Comparison of ENCODE assay signal across 8 cellular contexts in genomic region chr14:23033801-23034497, GRCh38. TPM values are rescaled to one million over a fixed set of nuclear protein-coding genes. Genes with fewer than 3 reads are reported as not detected.
DNase-seq lines count a peak whose midpoint lies in the region; ATAC-seq and TF ChIP-seq lines count a peak whose summit lies in the region.

No MANE protein-coding gene starts in this region.

- WGBS in suprapubic skin = 39% methylated on average over 17 of the region's 17 CpGs

- no peak for TF ChIP-seq CTCF in suprapubic skin (IDR thresholded peaks at IDR 0.05)

- no peaks in the 10 kb centered on the region for H3K27me3 ChIP-seq in iPS-20b (ENCODE audit: insufficient read depth, low read length)
- H3K27me3 ChIP-seq in suprapubic skin = no peaks in the 10 kb centered on the region

- peak overlapping the region; percentile 98 for H3K27ac Mint-ChIP-seq in T-helper 1 cell treated with Interleukin-12 subunit alpha and Interleukin-12 subunit beta and Interleukin-4 antibody, amounts not matched to agents 30 μg/mL and 1 μg/mL, for 36 hours
- H3K27ac Mint-ChIP-seq in activated T-helper 2 cell treated with anti-CD3 and anti-CD28 coated beads, Interferon-gamma antibody, Interleukin-2, Interleukin-4, amounts not matched to agents 10 μg/mL and 5 μg/mL and 100 μg/mL, durations not matched to agents 14 hours and 24 hours and 36 hours = peak overlapping the region; percentile 88

- H3K4me3 ChIP-seq in iPS-20b (ENCODE audit: low read length) = peak overlapping the region; percentile 80
- peak overlapping the region; percentile 70 for H3K4me3 ChIP-seq in suprapubic skin

- no peaks in the 10 kb centered on the region for H3K27me3 Mint-ChIP-seq in T-helper 1 cell treated with Interleukin-12 subunit alpha and Interleukin-12 subunit beta and Interleukin-4 antibody, amounts not matched to agents 30 μg/mL and 1 μg/mL, for 36 hours (ENCODE audit: low read depth)
- H3K27me3 Mint-ChIP-seq in activated T-helper 2 cell treated with anti-CD3 and anti-CD28 coated beads, Interferon-gamma antibody, Interleukin-2, Interleukin-4, amounts not matched to agents 10 μg/mL and 5 μg/mL and 100 μg/mL, durations not matched to agents 14 hours and 24 hours and 36 hours (ENCODE audit: low read depth) = peaks cover 1% of the 10 kb centered on the region

- H3K9me3 ChIP-seq in iPS-20b (ENCODE audit: insufficient read depth, low read depth, low read length) (no peaks in the 10 kb centered on the region), suprapubic skin (no peaks in the 10 kb centered on the region)

- peak overlapping the region; percentile 99 for H3K9ac ChIP-seq in iPS-20b (ENCODE audit: low read depth, low read length)

- peaks cover 23% of the 10 kb centered on the region for H3K36me3 Mint-ChIP-seq in T-helper 1 cell treated with Interleukin-12 subunit alpha and Interleukin-12 subunit beta and Interleukin-4 antibody, amounts not matched to agents 30 μg/mL and 1 μg/mL, for 36 hours (ENCODE audit: low read depth)
- peaks cover 43% of the 10 kb centered on the region for H3K36me3 Mint-ChIP-seq in activated T-helper 2 cell treated with anti-CD3 and anti-CD28 coated beads, Interferon-gamma antibody, Interleukin-2, Interleukin-4, amounts not matched to agents 10 μg/mL and 5 μg/mL and 100 μg/mL, durations not matched to agents 14 hours and 24 hours and 36 hours (ENCODE audit: low read depth)

- peak overlapping the region; percentile 95 for H3K27ac ChIP-seq in iPS-20b (ENCODE audit: low read length)
- H3K27ac ChIP-seq in suprapubic skin = peak overlapping the region; percentile 93

- peak overlapping the region; percentile 92 for H3K4me3 Mint-ChIP-seq in T-helper 1 cell treated with Interleukin-12 subunit alpha and Interleukin-12 subunit beta and Interleukin-4 antibody, amounts not matched to agents 30 μg/mL and 1 μg/mL, for 36 hours
- peak overlapping the region; percentile 92 for H3K4me3 Mint-ChIP-seq in activated T-helper 2 cell treated with anti-CD3 and anti-CD28 coated beads, Interferon-gamma antibody, Interleukin-2, Interleukin-4, amounts not matched to agents 10 μg/mL and 5 μg/mL and 100 μg/mL, durations not matched to agents 14 hours and 24 hours and 36 hours (ENCODE audit: low read depth)

- intact Hi-C loops in activated T-helper 2 cell treated with anti-CD3 and anti-CD28 coated beads, Interferon-gamma antibody, Interleukin-2, Interleukin-4, amounts not matched to agents 10 μg/mL and 5 μg/mL and 100 μg/mL, durations not matched to agents 14 hours and 24 hours and 36 hours (cut with micrococcal nuclease) = loop anchor here (2.0 kb wide), 2 partner anchors 23 to 61 kb away; partner anchors contain the start of genes ACIN1, C14orf119 and CDH24

- no peak for ATAC-seq in HG03354 (IDR thresholded peaks at IDR 0.05; ENCODE audit: poor library complexity, severe bottlenecking, unreplicated experiment)

- TF ChIP-seq POLR2A in suprapubic skin (IDR thresholded peaks at IDR 0.05) = no peak

- H3K4me1 Mint-ChIP-seq in T-helper 1 cell treated with Interleukin-12 subunit alpha and Interleukin-12 subunit beta and Interleukin-4 antibody, amounts not matched to agents 30 μg/mL and 1 μg/mL, for 36 hours (ENCODE audit: low read depth) = peaks cover 25% of the 10 kb centered on the region
- peaks cover 27% of the 10 kb centered on the region for H3K4me1 Mint-ChIP-seq in activated T-helper 2 cell treated with anti-CD3 and anti-CD28 coated beads, Interferon-gamma antibody, Interleukin-2, Interleukin-4, amounts not matched to agents 10 μg/mL and 5 μg/mL and 100 μg/mL, durations not matched to agents 14 hours and 24 hours and 36 hours (ENCODE audit: low read depth)

- H3K36me3 ChIP-seq in iPS-20b (ENCODE audit: insufficient read depth, low read depth, low read length) = peaks cover 41% of the 10 kb centered on the region
- H3K36me3 ChIP-seq in suprapubic skin = peaks cover 40% of the 10 kb centered on the region

- TF ChIP-seq EP300 in suprapubic skin (IDR thresholded peaks at IDR 0.05) = no peak

- no peaks in the 10 kb centered on the region for H3K9me3 Mint-ChIP-seq in T-helper 1 cell treated with Interleukin-12 subunit alpha and Interleukin-12 subunit beta and Interleukin-4 antibody, amounts not matched to agents 30 μg/mL and 1 μg/mL, for 36 hours
- no peaks in the 10 kb centered on the region for H3K9me3 Mint-ChIP-seq in activated T-helper 2 cell treated with anti-CD3 and anti-CD28 coated beads, Interferon-gamma antibody, Interleukin-2, Interleukin-4, amounts not matched to agents 10 μg/mL and 5 μg/mL and 100 μg/mL, durations not matched to agents 14 hours and 24 hours and 36 hours

- DNase-seq in T-helper 1 cell (no peak), suprapubic skin (ENCODE audit: low spot score in 2 of 2) (no peak), mesenteric fat pad (ENCODE audit: low spot score) (no peak), GF-D8 (lab: John Stamatoyannopoulos, UW) (no peak)
- DNase-seq in activated T-helper 2 cell treated with anti-CD3 and anti-CD28 coated beads, Interferon-gamma antibody, Interleukin-2, Interleukin-4, amounts not matched to agents 10 μg/mL and 5 μg/mL and 100 μg/mL, durations not matched to agents 14 hours and 24 hours and 36 hours (ENCODE audit: low spot score) = no peak

- H3K4me1 ChIP-seq in iPS-20b (ENCODE audit: insufficient read depth, low read length) = peaks cover 5% of the 10 kb centered on the region; the same call in 1 of the 2 replicates
- peaks cover 14% of the 10 kb centered on the region for H3K4me1 ChIP-seq in suprapubic skin

RNA-seq across cellular contexts. Expression of gene PSMB5, which starts 0.8 kb away (rescaled TPM):
- total RNA-seq in activated T-helper 2 cell treated with anti-CD3 and anti-CD28 coated beads, Interferon-gamma antibody, Interleukin-2, Interleukin-4, amounts not matched to agents 10 μg/mL and 5 μg/mL and 100 μg/mL, durations not matched to agents 14 hours and 24 hours and 36 hours = 124 and 134 TPM in 2 replicates
- 100 to 1,000 TPM in 3 of 4 donors, 10 to 100 TPM in 1; 59.7 to 167 (median 135) TPM for total RNA-seq in suprapubic skin
- 113 TPM for total RNA-seq in mesenteric fat pad

RNA-seq across cellular contexts. Expression of gene PSMB11, which starts 8.1 kb away (rescaled TPM):
- not detected in 2 replicates for total RNA-seq in activated T-helper 2 cell treated with anti-CD3 and anti-CD28 coated beads, Interferon-gamma antibody, Interleukin-2, Interleukin-4, amounts not matched to agents 10 μg/mL and 5 μg/mL and 100 μg/mL, durations not matched to agents 14 hours and 24 hours and 36 hours
- total RNA-seq in suprapubic skin (not detected), mesenteric fat pad (not detected)

RNA-seq across cellular contexts. Expression of gene CDH24, which starts 23.4 kb away (rescaled TPM):
- total RNA-seq in activated T-helper 2 cell treated with anti-CD3 and anti-CD28 coated beads, Interferon-gamma antibody, Interleukin-2, Interleukin-4, amounts not matched to agents 10 μg/mL and 5 μg/mL and 100 μg/mL, durations not matched to agents 14 hours and 24 hours and 36 hours = 1.4 and 2.1 TPM in 2 replicates
- total RNA-seq in suprapubic skin (1 to 10 TPM; 3.4 to 8.4 (median 5.7) TPM), mesenteric fat pad (2.4 TPM)

RNA-seq across cellular contexts. Expression of gene C14orf93, which starts 24.0 kb away (rescaled TPM):
- 9.1 and 9.2 TPM in 2 replicates for total RNA-seq in activated T-helper 2 cell treated with anti-CD3 and anti-CD28 coated beads, Interferon-gamma antibody, Interleukin-2, Interleukin-4, amounts not matched to agents 10 μg/mL and 5 μg/mL and 100 μg/mL, durations not matched to agents 14 hours and 24 hours and 36 hours
- total RNA-seq in suprapubic skin = 10 to 100 TPM; 19.1 to 32.9 (median 24.3) TPM
- 4.9 TPM for total RNA-seq in mesenteric fat pad

RNA-seq across cellular contexts. Expression of gene AJUBA, which starts 51.6 kb away (rescaled TPM):
- 1.5 and 2.1 TPM in 2 replicates for total RNA-seq in activated T-helper 2 cell treated with anti-CD3 and anti-CD28 coated beads, Interferon-gamma antibody, Interleukin-2, Interleukin-4, amounts not matched to agents 10 μg/mL and 5 μg/mL and 100 μg/mL, durations not matched to agents 14 hours and 24 hours and 36 hours
- 100 to 1,000 TPM in 1 of 4 donors, 10 to 100 TPM in 3; 66.0 to 120 (median 79.2) TPM for total RNA-seq in suprapubic skin
- total RNA-seq in mesenteric fat pad = 6.0 TPM
